In genomic region chr9:12958708-12959107, GRCh38 we compare ENCODE assay signal across 18 cellular contexts.
DNase-seq lines count a peak whose midpoint lies in the region; ATAC-seq and TF ChIP-seq lines count a peak whose summit lies in the region.
"Had no signal": no experiment of that assay in that cellular context is flagged by ENCODE, and none has a peak within 500 bp of the region (broad histone marks: within the 10 kb centered on the region; RNA-seq: fewer than 3 reads in every experiment).

No MANE protein-coding gene starts in this region.

- H2BK5ac ChIP-seq in trophoblast cell (ENCODE audit: low read depth, low read length, poor library complexity): no peak overlapping the region

- no peak overlapping the region for H3K27ac Mint-ChIP-seq in stimulated activated effector memory CD8-positive, alpha-beta T cell treated with anti-CD3 and anti-CD28 coated beads, Interleukin-12 subunit alpha, Interleukin-12 subunit beta, amount 100 ng/mL, for 72 hours
- H3K27ac Mint-ChIP-seq: CD14-positive monocyte; CD4-positive, alpha-beta memory T cell; CD4-positive, CD25-positive, alpha-beta regulatory T cell; CD8-positive, alpha-beta memory T cell had no signal

- H3K27ac ChIP-seq in OCI-LY3 (ENCODE audit: low read length) (peak overlapping the region; percentile 75), trophoblast cell (ENCODE audit: low read depth, low read length) (no peak overlapping the region)
- H3K27ac ChIP-seq: BLaER1 had no signal

- no peak overlapping the region for H3K14ac ChIP-seq in trophoblast cell (ENCODE audit: low read length)

- H3K27me3 ChIP-seq in OCI-LY3 (ENCODE audit: low read depth, low read length) (no peaks in the 10 kb centered on the region), trophoblast cell (ENCODE audit: insufficient read depth, low read length) (no peaks in the 10 kb centered on the region)
- H3K27me3 ChIP-seq: BE2C, BLaER1 had no signal

- H3K36me3 ChIP-seq in OCI-LY3 (replicated peaks; ENCODE audit: low read depth, low read length): peaks cover 30% of the 10 kb centered on the region
- no peaks in the 10 kb centered on the region for H3K36me3 ChIP-seq in trophoblast cell (ENCODE audit: control insufficient read depth in 1 of 2, insufficient read depth in 2 of 2, low read length in 2 of 2)
- H3K36me3 ChIP-seq: BE2C, BLaER1 had no signal

- no peak overlapping the region for H2AFZ ChIP-seq in OCI-LY3 (ENCODE audit: low read depth, low read length)
- no peak overlapping the region for H2AFZ ChIP-seq in trophoblast cell (ENCODE audit: insufficient read depth, low read length, poor library complexity)

- no peaks in the 10 kb centered on the region for H3K4me1 Mint-ChIP-seq in stimulated activated effector memory CD8-positive, alpha-beta T cell treated with anti-CD3 and anti-CD28 coated beads, Interleukin-12 subunit alpha, Interleukin-12 subunit beta, amount 100 ng/mL, for 72 hours
- H3K4me1 Mint-ChIP-seq: CD14-positive monocyte; CD4-positive, alpha-beta memory T cell; CD4-positive, CD25-positive, alpha-beta regulatory T cell; CD8-positive, alpha-beta memory T cell had no signal

- H3K9ac ChIP-seq in OCI-LY3 (ENCODE audit: low read length) (no peak overlapping the region; the same call in 1 of the 2 replicates), trophoblast cell (ENCODE audit: low read length) (no peak overlapping the region)
- H3K9ac ChIP-seq: BLaER1 had no signal

- H3K9me3 Mint-ChIP-seq in stimulated activated effector memory CD8-positive, alpha-beta T cell treated with anti-CD3 and anti-CD28 coated beads, Interleukin-12 subunit alpha, Interleukin-12 subunit beta, amount 100 ng/mL, for 72 hours: peaks cover 20% of the 10 kb centered on the region

- WGBS in trophoblast cell (ENCODE audit: extremely low coverage, insufficient coverage, insufficient read length): no CpG with 5 or more reads among the region's 3 CpGs

- peaks cover 15% of the 10 kb centered on the region for H3K9me3 ChIP-seq in OCI-LY3 (ENCODE audit: insufficient read depth, low read length)
- peaks cover 1% of the 10 kb centered on the region for H3K9me3 ChIP-seq in trophoblast cell (ENCODE audit: insufficient read depth, low read depth, low read length)
- H3K9me3 ChIP-seq: BE2C had no signal

- H3K4me1 ChIP-seq in OCI-LY3 (ENCODE audit: low read length) (peaks cover 74% of the 10 kb centered on the region), trophoblast cell (ENCODE audit: control insufficient read depth in 1 of 2, insufficient read depth in 2 of 2, low read length in 2 of 2) (peaks cover 7 to 11% of the 10 kb centered on the region in 2 experiments)
- H3K4me1 ChIP-seq: BE2C had no signal

- H3K79me1 ChIP-seq in trophoblast cell (ENCODE audit: low read length): peaks cover 19% of the 10 kb centered on the region

- no peak overlapping the region for H3K23ac ChIP-seq in trophoblast cell (ENCODE audit: low read length)

- no peaks in the 10 kb centered on the region for H3K36me3 Mint-ChIP-seq in stimulated activated effector memory CD8-positive, alpha-beta T cell treated with anti-CD3 and anti-CD28 coated beads, Interleukin-12 subunit alpha, Interleukin-12 subunit beta, amount 100 ng/mL, for 72 hours
- H3K36me3 Mint-ChIP-seq: CD14-positive monocyte; CD4-positive, alpha-beta memory T cell; CD4-positive, CD25-positive, alpha-beta regulatory T cell had no signal

- no peak overlapping the region for H3K18ac ChIP-seq in trophoblast cell (ENCODE audit: low read length)

- H3K4me3 ChIP-seq in OCI-LY3 (ENCODE audit: low read length) (no peak overlapping the region), trophoblast cell (ENCODE audit: low read depth, low read length) (no peak overlapping the region)
- H3K4me3 ChIP-seq: BLaER1 had no signal

- H4K12ac ChIP-seq in trophoblast cell (ENCODE audit: low read depth, low read length): no peak overlapping the region

- TF ChIP-seq CTCF in OCI-LY3 (IDR thresholded peaks at IDR 0.05; ENCODE audit: low read depth, low read length): no peak

- no peak overlapping the region for H2AK5ac ChIP-seq in trophoblast cell (ENCODE audit: low read length)

- ATAC-seq in GM18520 (IDR thresholded peaks at IDR 0.05; ENCODE audit: unreplicated experiment): peak; percentile 43
- ATAC-seq in stimulated activated effector memory CD8-positive, alpha-beta T cell treated with anti-CD3 and anti-CD28 coated beads, Interleukin-12 subunit alpha, Interleukin-12 subunit beta, amount 100 ng/mL, for 72 hours: no peak

- no peaks in the 10 kb centered on the region for H4K20me1 ChIP-seq in OCI-LY3 (ENCODE audit: insufficient read depth, low read length)
- H4K20me1 ChIP-seq: BLaER1 had no signal

- H3K4me3 Mint-ChIP-seq in stimulated activated effector memory CD8-positive, alpha-beta T cell treated with anti-CD3 and anti-CD28 coated beads, Interleukin-12 subunit alpha, Interleukin-12 subunit beta, amount 100 ng/mL, for 72 hours: no peak overlapping the region
- H3K4me3 Mint-ChIP-seq: CD14-positive monocyte; CD4-positive, alpha-beta memory T cell; CD4-positive, CD25-positive, alpha-beta regulatory T cell; CD8-positive, alpha-beta memory T cell had no signal

- H3K4me2 ChIP-seq in OCI-LY3 (ENCODE audit: low read length): peak overlapping the region; percentile 29
- H3K4me2 ChIP-seq in trophoblast cell (ENCODE audit: low read length): no peak overlapping the region
- H3K4me2 ChIP-seq: BLaER1 had no signal

- no peak overlapping the region for H3K4ac ChIP-seq in trophoblast cell (ENCODE audit: low read depth, low read length)

- DNase-seq in trophoblast cell (no peak), D341Med (ENCODE audit: low spot score) (no peak), SIG-M5 (lab: John Stamatoyannopoulos, UW) (no peak)
- no peak for DNase-seq in stimulated activated effector memory CD8-positive, alpha-beta T cell treated with anti-CD3 and anti-CD28 coated beads, Interleukin-12 subunit alpha, Interleukin-12 subunit beta, amount 100 ng/mL, for 72 hours (ENCODE audit: low spot score in 2 of 2)
- DNase-seq: 8988T; ACHN; BE2C; C1 segment of cervical spinal cord; CD4-positive, alpha-beta memory T cell; CD4-positive, CD25-positive, alpha-beta regulatory T cell; CD8-positive, alpha-beta memory T cell; COR-L47; DMS79 treated with DMSO at 0.1 percent for 48 hours; GF-D8 had no signal

- no peak overlapping the region for H2BK120ac ChIP-seq in trophoblast cell (ENCODE audit: insufficient read depth, low read length, poor library complexity)

- peak overlapping the region; percentile 16 for H2BK12ac ChIP-seq in trophoblast cell (ENCODE audit: low read length)

- no peaks in the 10 kb centered on the region for H3K79me2 ChIP-seq in OCI-LY3 (ENCODE audit: low read length)
- peaks cover 4% of the 10 kb centered on the region for H3K79me2 ChIP-seq in trophoblast cell (ENCODE audit: control insufficient read depth, insufficient read depth, low read length, poor library complexity)

- H4K91ac ChIP-seq in trophoblast cell (ENCODE audit: low read depth, low read length): peak overlapping the region; percentile 46

- H4K8ac ChIP-seq in trophoblast cell (ENCODE audit: low read depth, low read length): no peak overlapping the region
